ENCODE assay signal across 10 cellular contexts in genomic region chr10:22259280-22259679, GRCh38. TPM values are rescaled to one million over a fixed set of nuclear protein-coding genes. Genes with fewer than 3 reads are reported as not detected.
DNase-seq lines count a peak whose midpoint lies in the region; ATAC-seq and TF ChIP-seq lines count a peak whose summit lies in the region.
"Had no signal": no experiment of that assay in that cellular context is flagged by ENCODE, and none has a peak within 500 bp of the region (broad histone marks: within the 10 kb centered on the region; RNA-seq: fewer than 3 reads in every experiment).

No MANE protein-coding gene starts in this region.

- WGBS in transverse colon (ENCODE audit: low coverage in 1 of 2), 2 donors: 70 to 92% methylated on average over 2 to 3 of the region's 3 CpGs

- no peak overlapping the region for H3K27ac Mint-ChIP-seq in stimulated activated naive B cell treated with anti-CD40 and anti-IgM and Interleukin-4, amounts not matched to agents 10 μg/mL and 1 μg/mL and 100 μg/mL, for 72 hours

- no peak overlapping the region for H3K4me3 ChIP-seq in cardiac muscle cell
- H3K4me3 ChIP-seq in right atrium auricular region: no peak overlapping the region
- H3K4me3 ChIP-seq in transverse colon: no peak overlapping the region
- H3K4me3 ChIP-seq: uterus had no signal

- peak; percentile 30 for TF ChIP-seq CTCF in cardiac muscle cell (IDR thresholded peaks at IDR 0.05; ENCODE audit: low read depth, low read length)
- no peak for TF ChIP-seq CTCF in right atrium auricular region (IDR thresholded peaks at IDR 0.05)
- no peak for TF ChIP-seq CTCF in transverse colon (IDR thresholded peaks at IDR 0.05)

- no peak overlapping the region for H3K27ac ChIP-seq in cardiac muscle cell
- H3K27ac ChIP-seq in right atrium auricular region: no peak overlapping the region
- H3K27ac ChIP-seq in transverse colon: no peak overlapping the region
- H3K27ac ChIP-seq: uterus had no signal

- H3K4me1 Mint-ChIP-seq in stimulated activated naive B cell treated with anti-CD40 and anti-IgM and Interleukin-4, amounts not matched to agents 10 μg/mL and 1 μg/mL and 100 μg/mL, for 72 hours: peaks cover 0 to 5% of the 10 kb centered on the region in 2 donors

- TF ChIP-seq EP300 in transverse colon (IDR thresholded peaks at IDR 0.05; ENCODE audit: low read depth): no peak

- no peaks in the 10 kb centered on the region for H3K9me3 Mint-ChIP-seq in stimulated activated naive B cell treated with anti-CD40 and anti-IgM and Interleukin-4, amounts not matched to agents 10 μg/mL and 1 μg/mL and 100 μg/mL, for 72 hours

- intact Hi-C loops in transverse colon (cut with DNase I; ENCODE audit: low total_unique reads): loop anchor here (10.0 kb wide), 1 partner anchor 254 kb away; the partner anchor contains the start of gene DNAJC1
- intact Hi-C loops in Right ventricle myocardium superior (cut with DNase I): no loop called here

- TF ChIP-seq POLR2A in transverse colon (IDR thresholded peaks at IDR 0.05): no peak

- ATAC-seq in stimulated activated naive B cell treated with anti-CD40 and anti-IgM and Interleukin-4, amounts not matched to agents 10 μg/mL and 1 μg/mL and 100 μg/mL, for 72 hours (replicated peaks): peak; percentile 53 to 79
- no peak for ATAC-seq in HG03521 (IDR thresholded peaks at IDR 0.05; ENCODE audit: unreplicated experiment)
- ATAC-seq in Right ventricle myocardium superior (ENCODE audit: poor library complexity): no peak

- H3K27me3 ChIP-seq in cardiac muscle cell: peaks cover 62% of the 10 kb centered on the region
- no peaks in the 10 kb centered on the region for H3K27me3 ChIP-seq in right atrium auricular region
- H3K27me3 ChIP-seq in transverse colon: peaks cover 16% of the 10 kb centered on the region
- H3K27me3 ChIP-seq: uterus had no signal

- peaks cover 11 to 19% of the 10 kb centered on the region in 2 donors for H3K27me3 Mint-ChIP-seq in stimulated activated naive B cell treated with anti-CD40 and anti-IgM and Interleukin-4, amounts not matched to agents 10 μg/mL and 1 μg/mL and 100 μg/mL, for 72 hours

- H3K36me3 ChIP-seq in cardiac muscle cell (no peaks in the 10 kb centered on the region), right atrium auricular region (no peaks in the 10 kb centered on the region), transverse colon (no peaks in the 10 kb centered on the region)
- H3K36me3 ChIP-seq: uterus had no signal

- no peak overlapping the region for H3K4me3 Mint-ChIP-seq in stimulated activated naive B cell treated with anti-CD40 and anti-IgM and Interleukin-4, amounts not matched to agents 10 μg/mL and 1 μg/mL and 100 μg/mL, for 72 hours

- peak in 1 of 2 donors; percentile 60 for DNase-seq in cardiac muscle cell (ENCODE audit: low read depth in 1 of 2, low spot score in 1 of 2)
- no peak for DNase-seq in right atrium auricular region (ENCODE audit: low spot score)
- DNase-seq in M059J (ENCODE audit: low read depth): peak; percentile 3
- peak; percentile 4 for DNase-seq in astrocyte of the hippocampus (ENCODE audit: low read depth, low spot score)
- no peak for DNase-seq in stimulated activated naive B cell treated with anti-CD40 and anti-IgM and Interleukin-4, amounts not matched to agents 10 μg/mL and 1 μg/mL and 100 μg/mL, for 72 hours
- DNase-seq in transverse colon: no peak
- no peak for DNase-seq in Right ventricle myocardium superior
- DNase-seq: uterus had no signal

- H3K9me3 ChIP-seq in cardiac muscle cell (ENCODE audit: low read depth) (no peaks in the 10 kb centered on the region), right atrium auricular region (no peaks in the 10 kb centered on the region), transverse colon (no peaks in the 10 kb centered on the region)
- H3K9me3 ChIP-seq: uterus had no signal

- H3K36me3 Mint-ChIP-seq in stimulated activated naive B cell treated with anti-CD40 and anti-IgM and Interleukin-4, amounts not matched to agents 10 μg/mL and 1 μg/mL and 100 μg/mL, for 72 hours: peaks cover 0 to 1% of the 10 kb centered on the region in 2 donors

- in situ Hi-C loops in transverse colon (cut with MboI; ENCODE audit: low pct_ligation_motif_present in 1 of 4, low pct_unique_long_range_greater_than_20kb in 1 of 4, low sequenced_read_pairs in 3 of 4): loop anchor here in 2 of 4 donors (25.0 kb wide), 1 partner anchor 728 kb away; no protein-coding TSS in a partner anchor

- no peaks in the 10 kb centered on the region for H3K4me1 ChIP-seq in cardiac muscle cell (ENCODE audit: low read depth)
- H3K4me1 ChIP-seq in right atrium auricular region: no peaks in the 10 kb centered on the region
- H3K4me1 ChIP-seq in transverse colon: no peaks in the 10 kb centered on the region
- H3K4me1 ChIP-seq: uterus had no signal

RNA-seq across cellular contexts. Expression of gene EBLN1, which starts 41.5 kb away (rescaled TPM):
- total RNA-seq in cardiac muscle cell (not detected in 2 replicates), right atrium auricular region (not detected), transverse colon (not detected), Right ventricle myocardium superior (not detected)
- not detected in 2 replicates for polyA plus RNA-seq in cardiac muscle cell
- total RNA-seq in M059J (2014; rRNA removed; shearing (Covaris generic)): 0.17 TPM in 1 of 2 replicates, not detected in the other
- total RNA-seq: lower leg skin had no signal

RNA-seq across cellular contexts. Expression of gene COMMD3, which starts 56.9 kb away (rescaled TPM):
- total RNA-seq in cardiac muscle cell (24.8 and 54.3 TPM in 2 replicates), right atrium auricular region (100 to 1,000 TPM in 1 of 2 donors, 10 to 100 TPM in 1; 28.5 to 141 TPM), transverse colon (10 to 100 TPM in 2 of 4 donors, 1 to 10 TPM in 2; 3.0 to 35.1 (median 18.3) TPM), Right ventricle myocardium superior (87.0 TPM)
- 122 and 132 TPM in 2 replicates for polyA plus RNA-seq in cardiac muscle cell
- total RNA-seq in M059J (2014; rRNA removed; shearing (Covaris generic)): 11.9 and 26.8 TPM in 2 replicates

Comparison
In these comparisons a context has a peak if more than half of its experiments do, and no peak if none do; other contexts are left out.
1. DNase-seq: peak in M059J (single experiment) and astrocyte of the hippocampus (single experiment); none in right atrium auricular region (single experiment), stimulated activated naive B cell treated with anti-CD40 and anti-IgM and Interleukin-4, amounts not matched to agents 10 μg/mL and 1 μg/mL and 100 μg/mL, for 72 hours (single experiment), transverse colon (single experiment) and Right ventricle myocardium superior (single experiment).
2. ATAC-seq: peak in stimulated activated naive B cell treated with anti-CD40 and anti-IgM and Interleukin-4, amounts not matched to agents 10 μg/mL and 1 μg/mL and 100 μg/mL, for 72 hours (2 of 2); none in HG03521 (single experiment) and Right ventricle myocardium superior (single experiment).